8 cellular contexts compared by ENCODE assay signal in genomic region chr6:119314894-119315272, GRCh38. TPM values are rescaled to one million over a fixed set of nuclear protein-coding genes. Genes with fewer than 3 reads are reported as not detected.
A peak's percentile ranks its signal among the peaks of the same experiment; 100 is the strongest.
DNase-seq lines count a peak whose midpoint lies in the region; ATAC-seq and TF ChIP-seq lines count a peak whose summit lies in the region.

No MANE protein-coding gene starts in this region.

- H3K27ac ChIP-seq in stomach smooth muscle (ENCODE audit: low read length), result peak overlapping the region; percentile 6
- no peak overlapping the region for H3K27ac ChIP-seq in ascending aorta

- POLR2A ChIA-PET in activated CD4-positive, alpha-beta memory T cell treated with anti-CD3 and anti-CD28 coated beads for 36 hours (lab: Charles Lee), result interaction anchor here (1.8 to 3.8 kb wide), 2 partner anchors 33 to 36 kb away, joined by 15 to 20 read pairs; no protein-coding TSS in a partner anchor

- H3K4me3 Mint-ChIP-seq in activated naive CD4-positive, alpha-beta T cell treated with anti-CD3 and anti-CD28 coated beads for 36 hours, result peak overlapping the region; percentile 41
- peak overlapping the region; percentile 22 for H3K4me3 Mint-ChIP-seq in activated CD4-positive, alpha-beta memory T cell treated with anti-CD3 and anti-CD28 coated beads for 36 hours

- H3K27me3 ChIP-seq in stomach smooth muscle (ENCODE audit: control insufficient read depth in 1 of 2, insufficient read depth in 2 of 2, low read length in 2 of 2) (no peaks in the 10 kb centered on the region), ascending aorta (no peaks in the 10 kb centered on the region)

- H3K4me1 ChIP-seq in stomach smooth muscle (ENCODE audit: control insufficient read depth, insufficient read depth, low read length), result no peaks in the 10 kb centered on the region
- peaks cover 0 to 3% of the 10 kb centered on the region in 2 donors for H3K4me1 ChIP-seq in ascending aorta

- ATAC-seq in HG03039 (IDR thresholded peaks at IDR 0.05; ENCODE audit: unreplicated experiment), result peak; percentile 39

- peaks cover 52% of the 10 kb centered on the region for H3K4me1 Mint-ChIP-seq in activated naive CD4-positive, alpha-beta T cell treated with anti-CD3 and anti-CD28 coated beads for 36 hours (ENCODE audit: low read depth)
- peaks cover 53% of the 10 kb centered on the region for H3K4me1 Mint-ChIP-seq in activated CD4-positive, alpha-beta memory T cell treated with anti-CD3 and anti-CD28 coated beads for 36 hours (ENCODE audit: low read depth)

- H3K9ac ChIP-seq in stomach smooth muscle (ENCODE audit: low read length in 2 of 2), result no peak overlapping the region

- peak overlapping the region; percentile 92 for H3K27ac Mint-ChIP-seq in activated naive CD4-positive, alpha-beta T cell treated with anti-CD3 and anti-CD28 coated beads for 36 hours
- peak overlapping the region; percentile 89 for H3K27ac Mint-ChIP-seq in activated CD4-positive, alpha-beta memory T cell treated with anti-CD3 and anti-CD28 coated beads for 36 hours

- TF ChIP-seq CTCF in ascending aorta (IDR thresholded peaks at IDR 0.05), result no peak

- no peaks in the 10 kb centered on the region for H3K9me3 Mint-ChIP-seq in activated naive CD4-positive, alpha-beta T cell treated with anti-CD3 and anti-CD28 coated beads for 36 hours
- H3K9me3 Mint-ChIP-seq in activated CD4-positive, alpha-beta memory T cell treated with anti-CD3 and anti-CD28 coated beads for 36 hours, result no peaks in the 10 kb centered on the region

- peaks cover 1% of the 10 kb centered on the region for H3K36me3 Mint-ChIP-seq in activated naive CD4-positive, alpha-beta T cell treated with anti-CD3 and anti-CD28 coated beads for 36 hours (ENCODE audit: low read depth)
- H3K36me3 Mint-ChIP-seq in activated CD4-positive, alpha-beta memory T cell treated with anti-CD3 and anti-CD28 coated beads for 36 hours, result no peaks in the 10 kb centered on the region

- no peaks in the 10 kb centered on the region for H3K27me3 Mint-ChIP-seq in activated naive CD4-positive, alpha-beta T cell treated with anti-CD3 and anti-CD28 coated beads for 36 hours (ENCODE audit: low read depth)
- H3K27me3 Mint-ChIP-seq in activated CD4-positive, alpha-beta memory T cell treated with anti-CD3 and anti-CD28 coated beads for 36 hours, result no peaks in the 10 kb centered on the region

- CTCF ChIA-PET in activated naive CD4-positive, alpha-beta T cell treated with anti-CD3 and anti-CD28 coated beads for 36 hours (lab: Charles Lee), result interaction anchor here (1.0 to 1.7 kb wide), 5 partner anchors 11 to 55 kb away, joined by 3 to 10 read pairs (median 5); no protein-coding TSS in a partner anchor
- CTCF ChIA-PET in activated CD4-positive, alpha-beta memory T cell treated with anti-CD3 and anti-CD28 coated beads for 36 hours (lab: Charles Lee), result interaction anchor here (1.1 to 1.7 kb wide), 6 partner anchors 19 to 170 kb away, joined by 3 to 5 read pairs (median 4); no protein-coding TSS in a partner anchor

- H3K4me3 ChIP-seq in stomach smooth muscle (ENCODE audit: low read length in 2 of 2), result no peak overlapping the region
- no peak overlapping the region for H3K4me3 ChIP-seq in ascending aorta

- H3K9me3 ChIP-seq in stomach smooth muscle (ENCODE audit: control insufficient read depth in 2 of 2, low read length in 2 of 2) (no peaks in the 10 kb centered on the region), ascending aorta (no peaks in the 10 kb centered on the region)

- intact Hi-C loops in activated naive CD4-positive, alpha-beta T cell treated with anti-CD3 and anti-CD28 coated beads for 36 hours (cut with micrococcal nuclease), result loop anchor here (1.0 to 5.0 kb wide), 12 partner anchors 20 to 658 kb away; partner anchors contain the start of gene MCM9
- intact Hi-C loops in activated CD4-positive, alpha-beta memory T cell treated with anti-CD3 and anti-CD28 coated beads for 36 hours (cut with micrococcal nuclease), result loop anchor here (1.0 to 10.0 kb wide), 6 partner anchors 35 to 470 kb away; partner anchors contain the start of gene ASF1A
- intact Hi-C loops in ascending aorta (cut with DNase I), result no loop called here

- DNase-seq in activated naive CD4-positive, alpha-beta T cell treated with anti-CD3 and anti-CD28 coated beads for 36 hours, result peak; percentile 18
- no peak for DNase-seq in activated naive CD4-positive, alpha-beta T cell treated with anti-CD3 and anti-CD28 coated beads, Interleukin-2, amount 50 U/mL, for 16 hours
- DNase-seq in activated CD4-positive, alpha-beta memory T cell treated with anti-CD3 and anti-CD28 coated beads for 36 hours, result no peak
- no peak for DNase-seq in RPMI8226
- no peak for DNase-seq in ascending aorta (ENCODE audit: low spot score in 2 of 2)
- no peak for DNase-seq in RKO (ENCODE audit: low spot score)

- H3K36me3 ChIP-seq in stomach smooth muscle (ENCODE audit: control insufficient read depth in 2 of 2, insufficient read depth in 2 of 2, low read length in 2 of 2) (no peaks in the 10 kb centered on the region), ascending aorta (peaks cover 0 to 2% of the 10 kb centered on the region in 2 donors)

RNA-seq across cellular contexts. Expression of gene MAN1A1, which starts 34.7 kb away (rescaled TPM):
- total RNA-seq in activated naive CD4-positive, alpha-beta T cell treated with anti-CD3 and anti-CD28 coated beads for 36 hours, result 10 to 100 TPM; 14.8 to 15.1 TPM
- total RNA-seq in activated CD4-positive, alpha-beta memory T cell treated with anti-CD3 and anti-CD28 coated beads for 36 hours, result 10 to 100 TPM; 21.8 to 23.9 TPM
- total RNA-seq in ascending aorta, result 75.5 TPM
